Comparison of ENCODE assay signal across 8 cellular contexts in genomic region chr1:62356257-62356835, GRCh38. TPM values are rescaled to one million over a fixed set of nuclear protein-coding genes. Genes with fewer than 3 reads are reported as not detected.
DNase-seq lines count a peak whose midpoint lies in the region; ATAC-seq and TF ChIP-seq lines count a peak whose summit lies in the region.

No MANE protein-coding gene starts in this region.

- 91% methylated on average over 1 of the region's 1 CpG for WGBS in SK-N-SH (ENCODE audit: low lambda C conversion rate)

- ATAC-seq in HG02798 (IDR thresholded peaks at IDR 0.05; ENCODE audit: poor library complexity, unreplicated experiment) = peak; percentile 67
- peak; percentile 41 to 64 for ATAC-seq in lower lobe of right lung
- ATAC-seq in GM18861 (IDR thresholded peaks at IDR 0.05; ENCODE audit: unreplicated experiment) = no peak
- ATAC-seq in HG03469 (IDR thresholded peaks at IDR 0.05; ENCODE audit: unreplicated experiment) = no peak

- no peak overlapping the region for H3K9ac ChIP-seq in SK-N-SH

- in situ Hi-C loops in GM13977 (cut with MboI; ENCODE audit: low pct_unique_long_range_greater_than_20kb, low sequenced_read_pairs, unreplicated experiment) = no loop called here

- peak; percentile 39 for DNase-seq in GM13977 (ENCODE audit: low spot score)
- no peak for DNase-seq in SK-N-SH
- no peak for DNase-seq in lower lobe of right lung
- no peak for DNase-seq in NCI-H82 (lab: John Stamatoyannopoulos, UW)
- DNase-seq in activated CD4-positive, CD25-positive, alpha-beta regulatory T cell (lab: John Stamatoyannopoulos, UW) = no peak

- TF ChIP-seq EP300 in SK-N-SH (IDR thresholded peaks at IDR 0.05; ENCODE audit: borderline replicate concordance in 1 of 2, low read depth in 1 of 2, low read length in 1 of 2) = no peak

- H3K4me3 ChIP-seq in SK-N-SH (ENCODE audit: low read depth in 2 of 2, low read length in 1 of 2) (no peak overlapping the region), lower lobe of right lung (no peak overlapping the region)

- H3K9me3 ChIP-seq in SK-N-SH = no peaks in the 10 kb centered on the region
- no peaks in the 10 kb centered on the region for H3K9me3 ChIP-seq in lower lobe of right lung

- H4K20me1 ChIP-seq in SK-N-SH (ENCODE audit: insufficient read depth) = no peaks in the 10 kb centered on the region

- H3K27ac ChIP-seq in SK-N-SH (ENCODE audit: low read depth in 2 of 2, low read length in 1 of 2) (no peak overlapping the region), lower lobe of right lung (no peak overlapping the region)

- H3K4me1 ChIP-seq in SK-N-SH (ENCODE audit: control insufficient read depth in 1 of 2, insufficient read depth in 2 of 2, low read depth in 1 of 2, low read length in 1 of 2) (peaks cover 0 to under 1% of the 10 kb centered on the region in 2 experiments; a peak in 1 of 4 replicates), lower lobe of right lung (peaks cover 5% of the 10 kb centered on the region)

- CTCF ChIA-PET in SK-N-SH (lab: Yijun Ruan, JAX) = no interaction called here

- H3K79me2 ChIP-seq in SK-N-SH (ENCODE audit: insufficient read depth) = no peaks in the 10 kb centered on the region

- H3K36me3 ChIP-seq in SK-N-SH (replicated peaks in 1 of 2; ENCODE audit: control insufficient read depth in 1 of 2, insufficient read depth in 2 of 2, low read length in 1 of 2) (no peaks in the 10 kb centered on the region), lower lobe of right lung (no peaks in the 10 kb centered on the region)

- no peaks in the 10 kb centered on the region for H3F3A ChIP-seq in SK-N-SH (replicated peaks; ENCODE audit: insufficient read depth)

- H3K4me2 ChIP-seq in SK-N-SH = no peak overlapping the region

- TF ChIP-seq CTCF in GM13977 (IDR thresholded peaks at IDR 0.05; ENCODE audit: extremely low read depth, insufficient read depth, missing control alignments) (no peak), SK-N-SH (IDR thresholded peaks at IDR 0.05) (no peak), lower lobe of right lung (IDR thresholded peaks at IDR 0.05) (no peak)

- H2AFZ ChIP-seq in SK-N-SH (ENCODE audit: low read depth) = no peak overlapping the region

- POLR2A ChIA-PET in SK-N-SH (lab: Yijun Ruan, JAX) = no interaction called here

- intact Hi-C loops in lower lobe of right lung (cut with DNase I) = no loop called here

- no peaks in the 10 kb centered on the region for H3K27me3 ChIP-seq in SK-N-SH (ENCODE audit: insufficient read depth)
- H3K27me3 ChIP-seq in lower lobe of right lung (ENCODE audit: low read depth) = no peaks in the 10 kb centered on the region

- no peak for TF ChIP-seq RAD21 in SK-N-SH (IDR thresholded peaks at IDR 0.05; ENCODE audit: low read length)

- H3K9me2 ChIP-seq in SK-N-SH = no peaks in the 10 kb centered on the region

TF ChIP-seq in SK-N-SH, 30 proteins besides CTCF, POLR2A, EP300 and RAD21:
- TF ChIP-seq TEAD4 (IDR thresholded peaks at IDR 0.05; ENCODE audit: borderline replicate concordance, insufficient read depth) (no peak), RXRA (IDR thresholded peaks at IDR 0.05; ENCODE audit: borderline replicate concordance, low read depth) (no peak), MXI1 (IDR thresholded peaks at IDR 0.05; ENCODE audit: low read depth, low read length) (no peak), SMC3 (IDR thresholded peaks at IDR 0.05; ENCODE audit: low read depth, low read length) (no peak), FOSL2 (IDR thresholded peaks at IDR 0.05; ENCODE audit: borderline replicate concordance, low read depth) (peak; percentile 40; the same call in 1 of the 2 replicates), PBX3 (IDR thresholded peaks at IDR 0.05) (peak; percentile 27; the same call in 1 of the 2 replicates), TCF12 (IDR thresholded peaks at IDR 0.05) (peak; percentile 34; the same call in 1 of the 2 replicates), JUND (IDR thresholded peaks at IDR 0.05) (no peak; the same call in 1 of the 2 replicates)

RNA-seq across cellular contexts. Expression of gene KANK4, which starts 37.1 kb away (rescaled TPM):
- 0.02 TPM in 1 of 2 replicates, not detected in the other for polyA plus RNA-seq in SK-N-SH (2012; rRNA removed)
- polyA plus RNA-seq in SK-N-SH (2012; cell fraction: cytosol; rRNA removed) = 0.01 TPM in 1 of 2 replicates, not detected in the other
- polyA plus RNA-seq in SK-N-SH (2012; cell fraction: nucleus; rRNA removed) = 0.02 TPM in 1 of 2 replicates, not detected in the other
- 4.4 TPM for total RNA-seq in lower lobe of right lung

Comparison
In these comparisons a context has a peak if more than half of its experiments do, and no peak if none do; other contexts are left out.
1. ATAC-seq: peak in HG02798 (single experiment) and lower lobe of right lung (2 of 2); none in GM18861 (single experiment) and HG03469 (single experiment).